ENCODE assay signal across 22 cellular contexts in the genomic region with DNA sequence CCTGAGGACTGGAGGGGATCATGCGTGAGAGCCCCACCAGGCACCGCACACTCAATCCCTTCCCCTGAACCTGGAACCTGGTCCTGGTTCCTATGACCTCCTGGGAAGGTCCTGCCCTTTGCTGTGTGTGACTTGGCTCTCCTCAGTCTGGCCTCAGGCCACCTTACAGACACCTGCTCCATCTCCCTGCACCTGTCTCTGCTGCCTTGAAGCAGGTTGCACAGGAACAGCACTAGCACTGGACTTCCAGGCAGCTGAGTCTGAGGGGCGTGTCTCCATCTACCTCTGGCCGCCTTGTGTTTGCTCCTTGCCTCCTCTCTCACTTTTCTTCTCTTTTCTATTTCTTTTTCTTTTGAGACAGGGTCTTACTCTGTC. TPM values are rescaled to one million over a fixed set of nuclear protein-coding genes. Genes with fewer than 3 reads are reported as not detected.
DNase-seq lines count a peak whose midpoint lies in the region; ATAC-seq, FAIRE-seq and TF ChIP-seq lines count a peak whose summit lies in the region.
"Had no signal": no experiment of that assay in that cellular context is flagged by ENCODE, and none has a peak within 500 bp of the region (broad histone marks: within the 10 kb centered on the region; RNA-seq: fewer than 3 reads in every experiment).

No MANE protein-coding gene starts in this region.

- no peak for ATAC-seq in HG03196 (IDR thresholded peaks at IDR 0.05; ENCODE audit: unreplicated experiment)

- POLR2A ChIA-PET in CD4-positive, alpha-beta memory T cell (lab: Charles Lee; ENCODE audit: partially characterized antibody), result interaction anchor here (1.9 to 17.8 kb wide), 2 partner anchors 13 to 79 kb away, joined by 6 to 472 read pairs; a partner anchor contains a TSS

- intact Hi-C loops in CD4-positive, alpha-beta memory T cell (cut with micrococcal nuclease), result loop anchor here (10.0 kb wide), 1 partner anchor 415 kb away; a partner anchor contains a TSS
- intact Hi-C loops in kidney (cut with DNase I), result no loop called here

- H3K4me2 ChIP-seq in BLaER1 treated with 17β-estradiol and CSF1 and Interleukin-3, amounts not matched to agents 10 nM and 100 nM, result peak overlapping the region; percentile 35 to 100 (median 75)
- H3K4me2 ChIP-seq: PC-9 had no signal

- peaks cover 60 to 96% (median 81%) of the 10 kb centered on the region in 4 donors for H3K4me1 Mint-ChIP-seq in CD4-positive, alpha-beta memory T cell

- DNase-seq in CD4-positive, alpha-beta memory T cell, result peak in 1 of 5 donors; percentile 15
- peak; percentile 37 for DNase-seq in kidney
- DNase-seq in NCI-H1436 treated with DMSO at 0.1 percent for 48 hours (lab: John Stamatoyannopoulos, UW), result no peak
- no peak for DNase-seq in NOMO-1 treated with dmso at 0.1 percent for 144 hours (lab: John Stamatoyannopoulos, UW; ENCODE audit: unreplicated experiment)
- no peak for DNase-seq in SK-N-DZ (ENCODE audit: low spot score)
- DNase-seq: BE2C; mesenchymal stem cell; NCI-H1694 treated with DMSO at 0.1 percent for 48 hours; NCI-H524; PC-9; right lobe of liver; stimulated activated CD4-positive, alpha-beta T cell treated with anti-CD3 and anti-CD28 coated beads, Interleukin-2, amount 100 ng/mL, for 48 hours; transverse colon had no signal

- H4K20me1 ChIP-seq in BLaER1 treated with 17β-estradiol and CSF1 and Interleukin-3, amounts not matched to agents 10 nM and 100 nM, result peaks cover 0 to 93% (median 43%) of the 10 kb centered on the region in 11 experiments; a peak in 19 of 22 replicates

- H3K9me3 ChIP-seq in BLaER1 treated with 17β-estradiol and CSF1 and Interleukin-3, amounts not matched to agents 10 nM and 100 nM (replicated peaks in 1 of 11), result no peaks in the 10 kb centered on the region
- H3K9me3 ChIP-seq in CD4-positive, alpha-beta memory T cell (ENCODE audit: control insufficient read depth in 1 of 2, low read length in 2 of 2), result no peaks in the 10 kb centered on the region
- no peaks in the 10 kb centered on the region for H3K9me3 ChIP-seq in kidney (ENCODE audit: control insufficient read depth in 1 of 2, low read length in 2 of 2)
- H3K9me3 ChIP-seq: BE2C, right lobe of liver, transverse colon had no signal

- H3K27me3 Mint-ChIP-seq in CD4-positive, alpha-beta memory T cell, result peaks cover 0 to 2% of the 10 kb centered on the region in 2 donors

- no peaks in the 10 kb centered on the region for H3K27me3 ChIP-seq in BLaER1 treated with 17β-estradiol and CSF1 and Interleukin-3, amounts not matched to agents 10 nM and 100 nM
- no peaks in the 10 kb centered on the region for H3K27me3 ChIP-seq in CD4-positive, alpha-beta memory T cell (ENCODE audit: insufficient read depth, low read length)
- H3K27me3 ChIP-seq: BE2C, right lobe of liver, transverse colon had no signal

- peak overlapping the region in 8 of 11 experiments; percentile 32 to 57 (median 43); a peak in 10 of 22 replicates for H3K9ac ChIP-seq in BLaER1 treated with 17β-estradiol and CSF1 and Interleukin-3, amounts not matched to agents 10 nM and 100 nM
- H3K9ac ChIP-seq in kidney (ENCODE audit: low read length in 2 of 2), result no peak overlapping the region
- H3K9ac ChIP-seq: GM23248 had no signal

- no peak for FAIRE-seq in kidney (lab: Jason Lieb, UNC)
- FAIRE-seq: astrocyte, colon had no signal

- H3K27ac Mint-ChIP-seq in CD4-positive, alpha-beta memory T cell, result peak overlapping the region; percentile 85 to 100 (median 89)

- peak overlapping the region in 6 of 8 donors; percentile 26 to 74 (median 51) for H3K4me3 Mint-ChIP-seq in CD4-positive, alpha-beta memory T cell

- H3K36me3 ChIP-seq in BLaER1 treated with 17β-estradiol and CSF1 and Interleukin-3, amounts not matched to agents 10 nM and 100 nM, result peaks cover 0 to 76% (median 66%) of the 10 kb centered on the region in 11 experiments; a peak in 17 of 22 replicates
- peaks cover 15% of the 10 kb centered on the region for H3K36me3 ChIP-seq in CD4-positive, alpha-beta memory T cell (ENCODE audit: insufficient read depth, low read length)
- no peaks in the 10 kb centered on the region for H3K36me3 ChIP-seq in kidney (ENCODE audit: control insufficient read depth in 1 of 2, insufficient read depth in 2 of 2, low read length in 2 of 2)
- H3K36me3 ChIP-seq: BE2C, right lobe of liver, transverse colon had no signal

- H3K4me3 ChIP-seq in BLaER1 treated with 17β-estradiol and CSF1 and Interleukin-3, amounts not matched to agents 10 nM and 100 nM, result no peak overlapping the region
- no peak overlapping the region for H3K4me3 ChIP-seq in CD4-positive, alpha-beta memory T cell (ENCODE audit: low read length in 2 of 2)
- H3K4me3 ChIP-seq in kidney (ENCODE audit: low read length in 2 of 2), result no peak overlapping the region
- H3K4me3 ChIP-seq: GM23248, PC-9, right lobe of liver, transverse colon had no signal

- peak overlapping the region in 9 of 11 experiments; percentile 47 to 98 (median 60); a peak in 19 of 22 replicates for H3K27ac ChIP-seq in BLaER1 treated with 17β-estradiol and CSF1 and Interleukin-3, amounts not matched to agents 10 nM and 100 nM
- H3K27ac ChIP-seq in CD4-positive, alpha-beta memory T cell (ENCODE audit: low read depth, low read length), result peak overlapping the region; percentile 18
- peak overlapping the region; percentile 63 for H3K27ac ChIP-seq in VCaP
- no peak overlapping the region for H3K27ac ChIP-seq in kidney (ENCODE audit: low read depth in 2 of 2, low read length in 2 of 2)
- H3K27ac ChIP-seq: GM23248, PC-9, right lobe of liver, transverse colon had no signal

- peaks cover 52 to 98% (median 95%) of the 10 kb centered on the region in 10 experiments for H3K4me1 ChIP-seq in BLaER1 treated with 17β-estradiol and CSF1 and Interleukin-3, amounts not matched to agents 10 nM and 100 nM
- peaks cover 97% of the 10 kb centered on the region for H3K4me1 ChIP-seq in CD4-positive, alpha-beta memory T cell (ENCODE audit: insufficient read depth, low read length)
- H3K4me1 ChIP-seq in kidney (ENCODE audit: control insufficient read depth in 1 of 2, insufficient read depth in 1 of 2, low read depth in 1 of 2, low read length in 2 of 2), result no peaks in the 10 kb centered on the region
- H3K4me1 ChIP-seq: right lobe of liver had no signal

- H3K36me3 Mint-ChIP-seq in CD4-positive, alpha-beta memory T cell, result peaks cover 6 to 58% of the 10 kb centered on the region in 2 donors

- no peaks in the 10 kb centered on the region for H3K9me3 Mint-ChIP-seq in CD4-positive, alpha-beta memory T cell

- CTCF ChIA-PET in CD4-positive, alpha-beta memory T cell (lab: Charles Lee; ENCODE audit: partially characterized antibody), result interaction anchor here (3.3 kb wide), 1 partner anchor 22 kb away, joined by 10 read pairs; no protein-coding TSS in a partner anchor

- no peak for TF ChIP-seq CTCF in VCaP (conservative IDR thresholded peaks at IDR 0.05)
- TF ChIP-seq CTCF in kidney (IDR thresholded peaks at IDR 0.05; ENCODE audit: borderline replicate concordance, extremely low read depth, insufficient read depth), result no peak

RNA-seq across cellular contexts. Expression of a gene that starts 15.4 kb away (rescaled TPM):
- 100 to 1,000 TPM; 225 to 233 TPM for total RNA-seq in CD4-positive, alpha-beta memory T cell
- polyA plus RNA-seq in CD4-positive, alpha-beta memory T cell, result 10 to 100 TPM; 62.4 to 63.3 TPM
- total RNA-seq in kidney, result 22.1 TPM
- polyA plus RNA-seq in kidney (ENCODE audit: insufficient read depth, low read depth, low replicate concordance), result 2.2 TPM
- polyA plus RNA-seq in SK-N-DZ (2014; cell fraction: cytosol; rRNA removed), result 1.4 and 1.8 TPM in 2 replicates
- polyA plus RNA-seq in SK-N-DZ (2014; cell fraction: nucleus; rRNA removed), result 8.8 and 9.9 TPM in 2 replicates
- total RNA-seq: astrocyte, epithelial cell of proximal tubule, glomerular endothelial cell, GM23248, LHCN-M2, PC-9 had no signal

Comparison
In these comparisons a context has a peak if more than half of its experiments do, and no peak if none do; other contexts are left out.
1. H3K27ac ChIP-seq: peak in BLaER1 treated with 17β-estradiol and CSF1 and Interleukin-3, amounts not matched to agents 10 nM and 100 nM (9 of 11), CD4-positive, alpha-beta memory T cell (single experiment) and VCaP (single experiment); none in kidney (0 of 2).
2. H3K9ac ChIP-seq: peak in BLaER1 treated with 17β-estradiol and CSF1 and Interleukin-3, amounts not matched to agents 10 nM and 100 nM (8 of 11); none in kidney (0 of 2).